8 cellular contexts compared by ENCODE assay signal in the genomic region with DNA sequence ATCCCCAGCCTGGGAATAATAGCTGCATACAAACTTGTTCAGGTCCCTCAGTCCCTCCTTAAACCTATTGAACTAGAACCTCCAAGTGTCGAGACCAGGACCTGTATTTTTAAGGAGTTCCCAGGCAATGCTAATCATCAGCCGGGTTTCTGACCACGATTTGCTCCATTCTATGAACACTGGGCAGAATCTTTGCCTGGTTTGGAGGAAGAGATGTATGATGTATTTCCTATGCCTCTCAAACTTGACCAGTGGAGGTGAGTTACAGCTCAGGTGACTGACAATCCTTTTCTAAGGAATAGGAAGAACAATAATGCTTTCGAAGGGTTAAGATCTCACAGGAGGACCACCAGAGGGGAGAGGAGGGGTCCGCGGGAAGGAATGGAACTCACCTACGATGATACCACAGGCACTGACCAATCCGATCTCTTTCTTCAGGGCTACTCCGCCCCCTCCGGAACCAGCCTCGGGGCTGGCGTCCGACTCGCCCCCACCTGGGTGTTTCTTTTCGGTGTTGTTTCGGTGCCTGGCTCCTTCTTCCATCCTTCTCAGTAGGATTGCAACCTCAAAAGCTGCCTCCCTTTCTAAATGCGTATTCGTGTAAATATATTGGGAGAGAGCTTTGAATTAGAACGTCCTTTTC. TPM values are rescaled to one million over a fixed set of nuclear protein-coding genes. Genes with fewer than 3 reads are reported as not detected.
DNase-seq lines count a peak whose midpoint lies in the region; ATAC-seq and TF ChIP-seq lines count a peak whose summit lies in the region.

No MANE protein-coding gene starts in this region.

- no peak for TF ChIP-seq CTCF in retinal pigment epithelial cell (conservative IDR thresholded peaks at IDR 0.05; ENCODE audit: low read depth, low read length)

- no peaks in the 10 kb centered on the region for H3K36me3 ChIP-seq in MG63

- no peak for TF ChIP-seq POLR2A in erythroblast (IDR thresholded peaks at IDR 0.05; ENCODE audit: low read length)

- POLR2A ChIA-PET in activated naive CD8-positive, alpha-beta T cell treated with anti-CD3 and anti-CD28 coated beads, Interleukin-2, amount 10 ng/mL, durations not matched to agents 7 days and 5 days (lab: Charles Lee), result interaction anchor here (0.6 to 3.6 kb wide), 3 partner anchors 18 to 62 kb away, joined by 3 to 17 read pairs (median 4); no protein-coding TSS in a partner anchor

- no peaks in the 10 kb centered on the region for H3K36me3 Mint-ChIP-seq in activated naive CD8-positive, alpha-beta T cell treated with anti-CD3 and anti-CD28 coated beads, Interleukin-2, amount 10 ng/mL, durations not matched to agents 7 days and 5 days

- peaks cover 7% of the 10 kb centered on the region for H3K4me1 Mint-ChIP-seq in activated naive CD8-positive, alpha-beta T cell treated with anti-CD3 and anti-CD28 coated beads, Interleukin-2, amount 10 ng/mL, durations not matched to agents 7 days and 5 days

- H3K4me3 ChIP-seq in retinal pigment epithelial cell (ENCODE audit: low read length) (peak overlapping the region; percentile 99), MG63 (no peak overlapping the region)

- H3K27me3 Mint-ChIP-seq in activated naive CD8-positive, alpha-beta T cell treated with anti-CD3 and anti-CD28 coated beads, Interleukin-2, amount 10 ng/mL, durations not matched to agents 7 days and 5 days, result peaks cover 24% of the 10 kb centered on the region

- ATAC-seq in activated naive CD8-positive, alpha-beta T cell treated with anti-CD3 and anti-CD28 coated beads, Interleukin-2, amount 10 ng/mL, durations not matched to agents 7 days and 5 days (ENCODE audit: low read depth), result peak; percentile 55

- DNase-seq in CD1c-positive myeloid dendritic cell (ENCODE audit: extremely low spot score) (peak; percentile 40), NCI-H345 (lab: John Stamatoyannopoulos, UW) (peak; percentile 62), hypothalamus (lab: John Stamatoyannopoulos, UW) (peak in 30 of 51 donors; percentile 11 to 72 (median 25)), retinal pigment epithelial cell (ENCODE audit: low read depth) (no peak), UCSD-AML1 (lab: John Stamatoyannopoulos, UW; ENCODE audit: unreplicated experiment) (no peak), MG63 (no peak), erythroblast (lab: John Stamatoyannopoulos, UW) (no peak)
- peak; percentile 49 for DNase-seq in activated naive CD8-positive, alpha-beta T cell treated with anti-CD3 and anti-CD28 coated beads, Interleukin-2, amount 10 ng/mL, durations not matched to agents 7 days and 5 days

- H3K27me3 ChIP-seq in MG63, result no peaks in the 10 kb centered on the region

- H3K9me3 Mint-ChIP-seq in activated naive CD8-positive, alpha-beta T cell treated with anti-CD3 and anti-CD28 coated beads, Interleukin-2, amount 10 ng/mL, durations not matched to agents 7 days and 5 days, result no peaks in the 10 kb centered on the region

- no peaks in the 10 kb centered on the region for H3K9me3 ChIP-seq in MG63

- H3K4me3 Mint-ChIP-seq in activated naive CD8-positive, alpha-beta T cell treated with anti-CD3 and anti-CD28 coated beads, Interleukin-2, amount 10 ng/mL, durations not matched to agents 7 days and 5 days, result no peak overlapping the region

- no peak overlapping the region for H3K27ac Mint-ChIP-seq in activated naive CD8-positive, alpha-beta T cell treated with anti-CD3 and anti-CD28 coated beads, Interleukin-2, amount 10 ng/mL, durations not matched to agents 7 days and 5 days

RNA-seq across cellular contexts. Expression of gene SLC7A8, which starts 1.0 kb away (rescaled TPM):
- 1 to 10 TPM; 1.8 to 3.1 TPM for total RNA-seq in activated naive CD8-positive, alpha-beta T cell treated with anti-CD3 and anti-CD28 coated beads, Interleukin-2, amount 10 ng/mL, durations not matched to agents 7 days and 5 days
- total RNA-seq in MG63 (2014; rRNA removed; shearing (Covaris generic); ENCODE audit: low replicate concordance), result 0.13 and 8.4 TPM in 2 replicates

RNA-seq across cellular contexts. Expression of gene RNF212B, which starts 55.2 kb away (rescaled TPM):
- total RNA-seq in activated naive CD8-positive, alpha-beta T cell treated with anti-CD3 and anti-CD28 coated beads, Interleukin-2, amount 10 ng/mL, durations not matched to agents 7 days and 5 days, result not detected
- total RNA-seq in MG63 (2014; rRNA removed; shearing (Covaris generic); ENCODE audit: low replicate concordance), result not detected in 2 replicates

Comparison
In these comparisons a context has a peak if more than half of its experiments do, and no peak if none do; other contexts are left out.
1. DNase-seq: peak in CD1c-positive myeloid dendritic cell (single experiment), NCI-H345 (single experiment), activated naive CD8-positive, alpha-beta T cell treated with anti-CD3 and anti-CD28 coated beads, Interleukin-2, amount 10 ng/mL, durations not matched to agents 7 days and 5 days (single experiment) and hypothalamus (30 of 51); none in retinal pigment epithelial cell (single experiment), UCSD-AML1 (single experiment), MG63 (single experiment) and erythroblast (0 of 2).